In the genomic region with DNA sequence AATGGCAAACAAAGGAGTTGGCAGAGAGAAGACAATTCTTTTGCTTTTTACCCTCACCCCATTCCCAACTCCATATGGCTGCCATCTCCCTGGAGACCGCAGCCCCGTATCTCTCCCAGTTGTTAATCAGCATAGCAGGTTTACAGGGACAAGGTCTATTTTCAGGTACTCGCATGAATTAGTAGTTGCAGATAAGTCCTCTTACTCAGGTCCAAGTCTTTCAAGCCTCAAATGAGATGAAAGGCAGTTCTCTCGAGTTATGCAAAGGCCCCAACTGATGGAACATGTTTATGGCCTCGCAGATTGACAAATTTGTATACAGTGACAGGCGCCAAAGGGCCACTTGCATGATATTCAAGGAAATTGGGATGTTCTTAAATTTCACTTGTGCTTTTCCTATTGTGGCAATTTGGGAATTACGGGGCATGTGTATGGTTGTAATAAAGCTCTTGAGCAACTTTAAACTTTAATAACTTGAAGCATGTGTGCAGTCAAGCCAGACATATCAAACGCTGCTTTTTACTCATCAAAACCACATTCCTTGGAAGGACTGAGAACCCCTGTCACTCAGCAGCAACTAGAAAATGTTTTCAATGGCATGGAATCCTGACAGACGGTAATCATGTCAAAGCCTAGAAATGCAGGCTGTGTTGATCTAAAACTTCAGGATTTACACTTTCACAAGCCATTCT, we compare ENCODE assay signal across 21 cellular contexts. TPM values are rescaled to one million over a fixed set of nuclear protein-coding genes. Genes with fewer than 3 reads are reported as not detected.
DNase-seq lines count a peak whose midpoint lies in the region; ATAC-seq and TF ChIP-seq lines count a peak whose summit lies in the region.
"Had no signal": no experiment of that assay in that cellular context is flagged by ENCODE, and none has a peak within 500 bp of the region (broad histone marks: within the 10 kb centered on the region; RNA-seq: fewer than 3 reads in every experiment).

No MANE protein-coding gene starts in this region.

- no peak overlapping the region for H3K4ac ChIP-seq in trophoblast cell (ENCODE audit: low read depth, low read length)

- no peak overlapping the region for H3K14ac ChIP-seq in trophoblast cell (ENCODE audit: low read length)

- H2BK120ac ChIP-seq in trophoblast cell (ENCODE audit: insufficient read depth, low read length, poor library complexity), result no peak overlapping the region

- H3K23ac ChIP-seq in trophoblast cell (ENCODE audit: low read length), result no peak overlapping the region

- H3K9me3 Mint-ChIP-seq in WTC11, result no peaks in the 10 kb centered on the region

- no peak overlapping the region for H3K4me3 Mint-ChIP-seq in WTC11
- H3K4me3 Mint-ChIP-seq: activated naive CD8-positive, alpha-beta T cell had no signal

- peaks cover 3% of the 10 kb centered on the region for H3K9me3 ChIP-seq in trophoblast cell (ENCODE audit: insufficient read depth, low read depth, low read length)
- H3K9me3 ChIP-seq: BE2C had no signal

- H3K79me1 ChIP-seq in trophoblast cell (ENCODE audit: low read length), result peaks cover 5% of the 10 kb centered on the region

- no peak overlapping the region for H2AFZ ChIP-seq in trophoblast cell (ENCODE audit: insufficient read depth, low read length, poor library complexity)

- peaks cover 6 to 12% of the 10 kb centered on the region in 2 experiments for H3K4me1 ChIP-seq in trophoblast cell (ENCODE audit: control insufficient read depth in 1 of 2, insufficient read depth in 2 of 2, low read length in 2 of 2)
- H3K4me1 ChIP-seq: BE2C had no signal

- ATAC-seq in WTC11, result no peak
- no peak for ATAC-seq in HG03354 (IDR thresholded peaks at IDR 0.05; ENCODE audit: poor library complexity, severe bottlenecking, unreplicated experiment)
- ATAC-seq in GM18867 (IDR thresholded peaks at IDR 0.05; ENCODE audit: unreplicated experiment), result no peak
- ATAC-seq in GM21390 (IDR thresholded peaks at IDR 0.05; ENCODE audit: unreplicated experiment), result no peak

- no peak overlapping the region for H2AK5ac ChIP-seq in trophoblast cell (ENCODE audit: low read length)

- H3K27me3 ChIP-seq in trophoblast cell (ENCODE audit: insufficient read depth, low read length), result no peaks in the 10 kb centered on the region

- H4K91ac ChIP-seq in trophoblast cell (ENCODE audit: low read depth, low read length), result no peak overlapping the region

- no CpG with 5 or more reads among the region's 9 CpGs for WGBS in trophoblast cell (ENCODE audit: extremely low coverage, insufficient coverage, insufficient read length)

- H3K27ac ChIP-seq in trophoblast cell (ENCODE audit: low read depth, low read length), result no peak overlapping the region

- H3K36me3 ChIP-seq in trophoblast cell (ENCODE audit: control insufficient read depth in 1 of 2, insufficient read depth in 2 of 2, low read length in 2 of 2), result no peaks in the 10 kb centered on the region
- H3K36me3 ChIP-seq: BE2C had no signal

- H3K27me3 Mint-ChIP-seq in WTC11 (ENCODE audit: low read depth), result no peaks in the 10 kb centered on the region

- no peak overlapping the region for H4K8ac ChIP-seq in trophoblast cell (ENCODE audit: low read depth, low read length)

- H3K4me1 Mint-ChIP-seq in WTC11, result peaks cover 38% of the 10 kb centered on the region

- H3K27ac Mint-ChIP-seq in WTC11, result peak overlapping the region; percentile 74; the same call in 1 of the 2 replicates
- H3K27ac Mint-ChIP-seq: activated naive CD8-positive, alpha-beta T cell had no signal

- peak; percentile 53 for DNase-seq in GM03348 (ENCODE audit: low spot score)
- DNase-seq in WTC11 (ENCODE audit: low spot score), result no peak
- peak; percentile 37 for DNase-seq in fibroblast of the conjunctiva (ENCODE audit: low read depth)
- DNase-seq in trophoblast cell, result no peak
- DNase-seq in DMS53 (lab: John Stamatoyannopoulos, UW), result no peak
- DNase-seq: activated CD4-positive, alpha-beta T cell treated with anti-CD3 and anti-CD28 coated beads for 1 hour; activated CD8-positive, alpha-beta memory T cell treated with anti-CD3 and anti-CD28 coated beads, Interleukin-2, amount 50 U/mL, for 48 hours; BE2C; DMS79; mammary epithelial cell; NCI-H1092 treated with DMSO at 0.1 percent for 48 hours; NCI-H2227 treated with DMSO at 0.1 percent for 48 hours; SHP77 treated with DMSO at 0.1 percent for 48 hours; small intestine; stimulated activated naive CD4-positive, alpha-beta T cell; T-helper 2 cell had no signal

- peaks cover 70% of the 10 kb centered on the region for H3K36me3 Mint-ChIP-seq in WTC11
- H3K36me3 Mint-ChIP-seq: activated naive CD8-positive, alpha-beta T cell had no signal

- no peak for TF ChIP-seq CTCF in WTC11 (IDR thresholded peaks at IDR 0.05)

- peak overlapping the region; percentile 54 for H3K9ac ChIP-seq in trophoblast cell (ENCODE audit: low read length)

- H3K18ac ChIP-seq in trophoblast cell (ENCODE audit: low read length), result no peak overlapping the region

- no peak overlapping the region for H4K12ac ChIP-seq in trophoblast cell (ENCODE audit: low read depth, low read length)

- no peaks in the 10 kb centered on the region for H3K79me2 ChIP-seq in trophoblast cell (ENCODE audit: control insufficient read depth, insufficient read depth, low read length, poor library complexity)

- no peak overlapping the region for H2BK12ac ChIP-seq in trophoblast cell (ENCODE audit: low read length)

- POLR2A ChIA-PET in WTC11 (lab: Charles Lee), result no interaction called here

- CTCF ChIA-PET in WTC11 (lab: Charles Lee), result no interaction called here

- no peak overlapping the region for H2BK5ac ChIP-seq in trophoblast cell (ENCODE audit: low read depth, low read length, poor library complexity)

- no peak overlapping the region for H3K4me2 ChIP-seq in trophoblast cell (ENCODE audit: low read length)

- H3K4me3 ChIP-seq in trophoblast cell (ENCODE audit: low read depth, low read length), result no peak overlapping the region

TF ChIP-seq in WTC11, 78 proteins besides CTCF, POLR2A, EP300 and RAD21:
- TF ChIP-seq ETV6 (CRISPR knock-in tag; IDR thresholded peaks at IDR 0.05), result no peak
- TF ChIP-seq EMX1 (CRISPR knock-in tag; IDR thresholded peaks at IDR 0.05), result no peak
- TF ChIP-seq KAT7 (CRISPR knock-in tag; IDR thresholded peaks at IDR 0.05; ENCODE audit: borderline replicate concordance), result no peak
- TF ChIP-seq GRHL2 (CRISPR knock-in tag; IDR thresholded peaks at IDR 0.05; ENCODE audit: insufficient replicate concordance, severe bottlenecking), result no peak
- no peak for TF ChIP-seq OVOL2 (CRISPR knock-in tag; IDR thresholded peaks at IDR 0.05; ENCODE audit: borderline replicate concordance)
- TF ChIP-seq ELF4 (CRISPR knock-in tag; IDR thresholded peaks at IDR 0.05; ENCODE audit: low read depth), result no peak
- TF ChIP-seq, protein P1, sequence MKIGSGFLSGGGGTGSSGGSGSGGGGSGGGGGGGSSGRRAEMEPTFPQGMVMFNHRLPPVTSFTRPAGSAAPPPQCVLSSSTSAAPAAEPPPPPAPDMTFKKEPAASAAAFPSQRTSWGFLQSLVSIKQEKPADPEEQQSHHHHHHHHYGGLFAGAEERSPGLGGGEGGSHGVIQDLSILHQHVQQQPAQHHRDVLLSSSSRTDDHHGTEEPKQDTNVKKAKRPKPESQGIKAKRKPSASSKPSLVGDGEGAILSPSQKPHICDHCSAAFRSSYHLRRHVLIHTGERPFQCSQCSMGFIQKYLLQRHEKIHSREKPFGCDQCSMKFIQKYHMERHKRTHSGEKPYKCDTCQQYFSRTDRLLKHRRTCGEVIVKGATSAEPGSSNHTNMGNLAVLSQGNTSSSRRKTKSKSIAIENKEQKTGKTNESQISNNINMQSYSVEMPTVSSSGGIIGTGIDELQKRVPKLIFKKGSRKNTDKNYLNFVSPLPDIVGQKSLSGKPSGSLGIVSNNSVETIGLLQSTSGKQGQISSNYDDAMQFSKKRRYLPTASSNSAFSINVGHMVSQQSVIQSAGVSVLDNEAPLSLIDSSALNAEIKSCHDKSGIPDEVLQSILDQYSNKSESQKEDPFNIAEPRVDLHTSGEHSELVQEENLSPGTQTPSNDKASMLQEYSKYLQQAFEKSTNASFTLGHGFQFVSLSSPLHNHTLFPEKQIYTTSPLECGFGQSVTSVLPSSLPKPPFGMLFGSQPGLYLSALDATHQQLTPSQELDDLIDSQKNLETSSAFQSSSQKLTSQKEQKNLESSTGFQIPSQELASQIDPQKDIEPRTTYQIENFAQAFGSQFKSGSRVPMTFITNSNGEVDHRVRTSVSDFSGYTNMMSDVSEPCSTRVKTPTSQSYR (CRISPR knock-in tag; IDR thresholded peaks at IDR 0.05), result no peak
- TF ChIP-seq, protein P2, sequence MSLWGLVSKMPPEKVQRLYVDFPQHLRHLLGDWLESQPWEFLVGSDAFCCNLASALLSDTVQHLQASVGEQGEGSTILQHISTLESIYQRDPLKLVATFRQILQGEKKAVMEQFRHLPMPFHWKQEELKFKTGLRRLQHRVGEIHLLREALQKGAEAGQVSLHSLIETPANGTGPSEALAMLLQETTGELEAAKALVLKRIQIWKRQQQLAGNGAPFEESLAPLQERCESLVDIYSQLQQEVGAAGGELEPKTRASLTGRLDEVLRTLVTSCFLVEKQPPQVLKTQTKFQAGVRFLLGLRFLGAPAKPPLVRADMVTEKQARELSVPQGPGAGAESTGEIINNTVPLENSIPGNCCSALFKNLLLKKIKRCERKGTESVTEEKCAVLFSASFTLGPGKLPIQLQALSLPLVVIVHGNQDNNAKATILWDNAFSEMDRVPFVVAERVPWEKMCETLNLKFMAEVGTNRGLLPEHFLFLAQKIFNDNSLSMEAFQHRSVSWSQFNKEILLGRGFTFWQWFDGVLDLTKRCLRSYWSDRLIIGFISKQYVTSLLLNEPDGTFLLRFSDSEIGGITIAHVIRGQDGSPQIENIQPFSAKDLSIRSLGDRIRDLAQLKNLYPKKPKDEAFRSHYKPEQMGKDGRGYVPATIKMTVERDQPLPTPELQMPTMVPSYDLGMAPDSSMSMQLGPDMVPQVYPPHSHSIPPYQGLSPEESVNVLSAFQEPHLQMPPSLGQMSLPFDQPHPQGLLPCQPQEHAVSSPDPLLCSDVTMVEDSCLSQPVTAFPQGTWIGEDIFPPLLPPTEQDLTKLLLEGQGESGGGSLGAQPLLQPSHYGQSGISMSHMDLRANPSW (CRISPR knock-in tag; conservative IDR thresholded peaks at IDR 0.05; ENCODE audit: low read depth), result no peak
- no peak for TF ChIP-seq TP53 (CRISPR knock-in tag; IDR thresholded peaks at IDR 0.05)
- TF ChIP-seq ZNF423 (CRISPR knock-in tag; IDR thresholded peaks at IDR 0.05), result no peak
- no peak for TF ChIP-seq CREB1 (CRISPR knock-in tag; IDR thresholded peaks at IDR 0.05)
- TF ChIP-seq SMAD4 (CRISPR knock-in tag; IDR thresholded peaks at IDR 0.05), result no peak
- TF ChIP-seq, protein P3, sequence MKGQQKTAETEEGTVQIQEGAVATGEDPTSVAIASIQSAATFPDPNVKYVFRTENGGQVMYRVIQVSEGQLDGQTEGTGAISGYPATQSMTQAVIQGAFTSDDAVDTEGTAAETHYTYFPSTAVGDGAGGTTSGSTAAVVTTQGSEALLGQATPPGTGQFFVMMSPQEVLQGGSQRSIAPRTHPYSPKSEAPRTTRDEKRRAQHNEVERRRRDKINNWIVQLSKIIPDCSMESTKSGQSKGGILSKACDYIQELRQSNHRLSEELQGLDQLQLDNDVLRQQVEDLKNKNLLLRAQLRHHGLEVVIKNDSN (CRISPR knock-in tag; IDR thresholded peaks at IDR 0.05), result no peak

RNA-seq across cellular contexts. Expression of a gene that starts 45.1 kb away (rescaled TPM):
- 80.8 to 88.7 TPM (median 87.2 TPM) in 3 replicates for total RNA-seq in WTC11 (2021)
- polyA plus RNA-seq in trophoblast cell (2013), result 0.87 and 0.92 TPM in 2 replicates
- polyA plus RNA-seq: neural cell had no signal

Comparison
In these comparisons a context has a peak if more than half of its experiments do, and no peak if none do; other contexts are left out.
1. DNase-seq: peak in GM03348 (single experiment) and fibroblast of the conjunctiva (single experiment); none in WTC11 (single experiment), trophoblast cell (0 of 2) and DMS53 (single experiment).